Comparison of ENCODE assay signal across 15 cellular contexts in the genomic region with DNA sequence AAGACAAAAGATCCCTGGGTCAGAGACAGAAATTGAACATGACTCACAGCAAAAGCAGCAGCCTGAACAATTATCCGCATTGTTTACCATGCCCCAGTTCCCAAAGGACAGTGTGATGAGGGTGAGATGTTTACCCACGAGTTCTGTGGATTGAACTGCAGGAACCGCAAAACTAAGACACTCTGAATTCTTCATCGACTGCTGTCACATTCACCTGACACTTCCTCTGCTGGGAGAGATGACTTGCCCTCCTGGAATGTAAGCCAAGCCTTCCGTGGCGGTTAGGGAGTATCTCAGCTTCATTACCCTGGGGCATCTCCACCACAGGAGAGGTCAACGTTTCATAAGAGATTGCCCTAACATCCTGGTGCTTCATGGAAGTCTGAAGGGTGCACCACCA.
DNase-seq lines count a peak whose midpoint lies in the region; ATAC-seq and TF ChIP-seq lines count a peak whose summit lies in the region.
"Had no signal": no experiment of that assay in that cellular context is flagged by ENCODE, and none has a peak within 500 bp of the region (broad histone marks: within the 10 kb centered on the region; RNA-seq: fewer than 3 reads in every experiment).

No MANE protein-coding gene starts in this region.

- no peak for ATAC-seq in PC-3
- no peak for ATAC-seq in GM21737 (IDR thresholded peaks at IDR 0.05; ENCODE audit: unreplicated experiment)
- ATAC-seq in HG02840 (IDR thresholded peaks at IDR 0.05; ENCODE audit: low FRiP score, unreplicated experiment) = no peak
- ATAC-seq: activated CD4-positive, alpha-beta T cell treated with anti-CD3 and anti-CD28 coated beads for 36 hours; HCT116 had no signal

- H3K4me3 ChIP-seq in Caco-2 (ENCODE audit: low read depth, low read length) (no peak overlapping the region), PC-3 (ENCODE audit: low read length) (no peak overlapping the region), adrenal gland (no peak overlapping the region)
- H3K4me3 ChIP-seq: coronary artery had no signal

- H3F3A ChIP-seq in PC-3 (ENCODE audit: low read length, unreplicated experiment) = no peaks in the 10 kb centered on the region

- H3K27me3 Mint-ChIP-seq in Caco-2 (ENCODE audit: insufficient read depth, unreplicated experiment) (no peaks in the 10 kb centered on the region), chondrocyte (ENCODE audit: low read depth) (no peaks in the 10 kb centered on the region)

- H3K4me1 ChIP-seq in Caco-2 (peaks cover 7% of the 10 kb centered on the region), PC-3 (ENCODE audit: insufficient read depth, low read length) (no peaks in the 10 kb centered on the region), adrenal gland (replicated peaks in 1 of 2) (no peaks in the 10 kb centered on the region)

- intact Hi-C loops in Caco-2 (cut with micrococcal nuclease; ENCODE audit: unreplicated experiment) (loop anchor here (1.0 kb wide), 1 partner anchor 32 kb away; no protein-coding TSS in a partner anchor), PC-3 (cut with micrococcal nuclease) (no loop called here), adrenal gland (cut with DNase I) (no loop called here)

- H3K4me2 ChIP-seq in PC-3 (ENCODE audit: low read length) = no peak overlapping the region
- H3K4me2 ChIP-seq: KMS-11 had no signal

- H3K9me3 ChIP-seq in Caco-2 (no peaks in the 10 kb centered on the region), PC-3 (ENCODE audit: low read length) (no peaks in the 10 kb centered on the region), adrenal gland (replicated peaks in 1 of 3) (no peaks in the 10 kb centered on the region)

- peaks cover 9% of the 10 kb centered on the region for H3K4me1 Mint-ChIP-seq in Caco-2 (ENCODE audit: low read depth, unreplicated experiment)
- H3K4me1 Mint-ChIP-seq in chondrocyte (ENCODE audit: low read depth) = peaks cover 21% of the 10 kb centered on the region
- H3K4me1 Mint-ChIP-seq: activated CD4-positive, alpha-beta T cell treated with anti-CD3 and anti-CD28 coated beads for 36 hours had no signal

- no peaks in the 10 kb centered on the region for H3K36me3 Mint-ChIP-seq in Caco-2 (ENCODE audit: insufficient read depth, unreplicated experiment)
- no peaks in the 10 kb centered on the region for H3K36me3 Mint-ChIP-seq in chondrocyte (ENCODE audit: low read depth)

- H2AFZ ChIP-seq in PC-3 (ENCODE audit: low read length) = no peak overlapping the region

- POLR2A ChIA-PET in Caco-2 (lab: Charles Lee) (no interaction called here), PC-3 (lab: Charles Lee; ENCODE audit: unreplicated experiment) (no interaction called here)

- DNase-seq in Caco-2 (peak; percentile 55 to 75), PC-3 (peak; percentile 50), chondrocyte (ENCODE audit: low spot score) (no peak), left kidney (ENCODE audit: low read depth, low spot score) (peak; percentile 89), dermis blood vessel endothelial cell (no peak), adrenal gland (no peak)
- DNase-seq: activated CD4-positive, alpha-beta T cell treated with anti-CD3 and anti-CD28 coated beads for 36 hours; midbrain; NCI-H1436; NCI-H446 had no signal

- no peak for TF ChIP-seq CTCF in Caco-2 (IDR thresholded peaks at IDR 0.05; ENCODE audit: insufficient read depth in 1 of 2, low read depth in 1 of 2, low read length in 1 of 2, severe bottlenecking in 1 of 2, unreplicated experiment in 1 of 2)
- TF ChIP-seq CTCF in PC-3 (conservative IDR thresholded peaks at IDR 0.05; ENCODE audit: low read depth, low read length) = no peak
- TF ChIP-seq CTCF in chondrocyte (IDR thresholded peaks at IDR 0.05) = no peak
- TF ChIP-seq CTCF in adrenal gland (IDR thresholded peaks at IDR 0.05) = no peak

- WGBS in adrenal gland, 4 donors = 54 to 64% (median 55%) methylated on average over 6 to 7 of the region's 7 CpGs

- H3K27me3 ChIP-seq in Caco-2 (replicated peaks; ENCODE audit: control insufficient read depth, insufficient read depth, low read length) = no peaks in the 10 kb centered on the region
- no peaks in the 10 kb centered on the region for H3K27me3 ChIP-seq in PC-3 (ENCODE audit: low read length)
- H3K27me3 ChIP-seq in adrenal gland = no peaks in the 10 kb centered on the region

- H3K36me3 ChIP-seq in Caco-2 (ENCODE audit: control insufficient read depth, insufficient read depth, low read length) (no peaks in the 10 kb centered on the region), PC-3 (ENCODE audit: low read depth, low read length) (no peaks in the 10 kb centered on the region), adrenal gland (replicated peaks in 1 of 2) (no peaks in the 10 kb centered on the region)

- H4K20me1 ChIP-seq in PC-3 (ENCODE audit: low read length) = no peaks in the 10 kb centered on the region

- no peaks in the 10 kb centered on the region for H3K79me2 ChIP-seq in PC-3 (ENCODE audit: low read length)

- no peaks in the 10 kb centered on the region for H3K9me2 ChIP-seq in PC-3 (replicated peaks; ENCODE audit: low read length)

- BruUV-seq in Caco-2 (replicated peaks; lab: Mats Ljungman, UMichigan) (no TSS peak), PC-3 (replicated peaks; lab: Mats Ljungman, UMichigan) (no TSS peak)

- no peak overlapping the region for H3K9ac ChIP-seq in PC-3 (ENCODE audit: low read length)
- H3K9ac ChIP-seq: KMS-11 had no signal

- CTCF ChIA-PET in Caco-2 (lab: Charles Lee) = no interaction called here
- CTCF ChIA-PET in PC-3 (lab: Charles Lee) = no interaction called here

- no peak overlapping the region for H3K27ac ChIP-seq in PC-3 (ENCODE audit: low read length)
- H3K27ac ChIP-seq in adrenal gland = no peak overlapping the region
- H3K27ac ChIP-seq: coronary artery, KMS-11 had no signal

- TF ChIP-seq POLR2A in adrenal gland (IDR thresholded peaks at IDR 0.05) = no peak

- H3K9me3 Mint-ChIP-seq in Caco-2 (ENCODE audit: unreplicated experiment) (no peaks in the 10 kb centered on the region), chondrocyte (ENCODE audit: low read depth) (peaks cover under 1% of the 10 kb centered on the region)

- no peak overlapping the region for H3K27ac Mint-ChIP-seq in Caco-2 (ENCODE audit: unreplicated experiment)
- H3K27ac Mint-ChIP-seq in chondrocyte (ENCODE audit: unreplicated experiment) = peak overlapping the region; percentile 77
- H3K27ac Mint-ChIP-seq: activated CD4-positive, alpha-beta T cell treated with anti-CD3 and anti-CD28 coated beads for 36 hours had no signal

- H3K4me3 Mint-ChIP-seq in Caco-2 (ENCODE audit: unreplicated experiment) (no peak overlapping the region), chondrocyte (ENCODE audit: unreplicated experiment) (no peak overlapping the region)
- H3K4me3 Mint-ChIP-seq: activated CD4-positive, alpha-beta T cell treated with anti-CD3 and anti-CD28 coated beads for 36 hours had no signal

Comparison
In these comparisons a context has a peak if more than half of its experiments do, and no peak if none do; other contexts are left out.
1. DNase-seq: peak in Caco-2 (2 of 2), PC-3 (single experiment) and left kidney (single experiment); none in chondrocyte (single experiment), dermis blood vessel endothelial cell (single experiment) and adrenal gland (0 of 7).